2 cellular contexts compared by ENCODE assay signal in the genomic region with DNA sequence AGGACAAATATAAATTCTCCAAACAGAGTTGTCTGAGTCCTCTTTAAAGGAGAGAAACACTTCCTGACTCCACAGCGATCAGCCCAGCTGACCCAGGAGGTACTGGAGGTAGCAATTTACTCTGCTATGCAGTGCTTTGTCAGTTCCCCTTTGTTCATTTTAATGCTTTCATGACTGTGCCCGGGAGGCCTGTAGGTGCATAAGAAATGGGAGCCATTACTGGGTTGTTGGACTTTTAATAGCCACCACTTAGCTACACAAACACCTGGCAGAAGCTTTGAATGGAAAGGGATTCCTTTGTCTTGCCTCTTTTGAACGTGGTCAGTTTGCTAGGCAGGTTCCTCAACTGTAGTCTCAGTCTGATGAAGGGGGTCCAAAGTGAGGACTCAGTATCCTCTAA.
TF ChIP-seq lines count a peak whose summit lies in the region.

No MANE protein-coding gene starts in this region.

TF ChIP-seq in GM23338, 12 proteins besides CTCF, POLR2A, EP300 and RAD21 (continues in another document):
- TF ChIP-seq, protein P1, sequence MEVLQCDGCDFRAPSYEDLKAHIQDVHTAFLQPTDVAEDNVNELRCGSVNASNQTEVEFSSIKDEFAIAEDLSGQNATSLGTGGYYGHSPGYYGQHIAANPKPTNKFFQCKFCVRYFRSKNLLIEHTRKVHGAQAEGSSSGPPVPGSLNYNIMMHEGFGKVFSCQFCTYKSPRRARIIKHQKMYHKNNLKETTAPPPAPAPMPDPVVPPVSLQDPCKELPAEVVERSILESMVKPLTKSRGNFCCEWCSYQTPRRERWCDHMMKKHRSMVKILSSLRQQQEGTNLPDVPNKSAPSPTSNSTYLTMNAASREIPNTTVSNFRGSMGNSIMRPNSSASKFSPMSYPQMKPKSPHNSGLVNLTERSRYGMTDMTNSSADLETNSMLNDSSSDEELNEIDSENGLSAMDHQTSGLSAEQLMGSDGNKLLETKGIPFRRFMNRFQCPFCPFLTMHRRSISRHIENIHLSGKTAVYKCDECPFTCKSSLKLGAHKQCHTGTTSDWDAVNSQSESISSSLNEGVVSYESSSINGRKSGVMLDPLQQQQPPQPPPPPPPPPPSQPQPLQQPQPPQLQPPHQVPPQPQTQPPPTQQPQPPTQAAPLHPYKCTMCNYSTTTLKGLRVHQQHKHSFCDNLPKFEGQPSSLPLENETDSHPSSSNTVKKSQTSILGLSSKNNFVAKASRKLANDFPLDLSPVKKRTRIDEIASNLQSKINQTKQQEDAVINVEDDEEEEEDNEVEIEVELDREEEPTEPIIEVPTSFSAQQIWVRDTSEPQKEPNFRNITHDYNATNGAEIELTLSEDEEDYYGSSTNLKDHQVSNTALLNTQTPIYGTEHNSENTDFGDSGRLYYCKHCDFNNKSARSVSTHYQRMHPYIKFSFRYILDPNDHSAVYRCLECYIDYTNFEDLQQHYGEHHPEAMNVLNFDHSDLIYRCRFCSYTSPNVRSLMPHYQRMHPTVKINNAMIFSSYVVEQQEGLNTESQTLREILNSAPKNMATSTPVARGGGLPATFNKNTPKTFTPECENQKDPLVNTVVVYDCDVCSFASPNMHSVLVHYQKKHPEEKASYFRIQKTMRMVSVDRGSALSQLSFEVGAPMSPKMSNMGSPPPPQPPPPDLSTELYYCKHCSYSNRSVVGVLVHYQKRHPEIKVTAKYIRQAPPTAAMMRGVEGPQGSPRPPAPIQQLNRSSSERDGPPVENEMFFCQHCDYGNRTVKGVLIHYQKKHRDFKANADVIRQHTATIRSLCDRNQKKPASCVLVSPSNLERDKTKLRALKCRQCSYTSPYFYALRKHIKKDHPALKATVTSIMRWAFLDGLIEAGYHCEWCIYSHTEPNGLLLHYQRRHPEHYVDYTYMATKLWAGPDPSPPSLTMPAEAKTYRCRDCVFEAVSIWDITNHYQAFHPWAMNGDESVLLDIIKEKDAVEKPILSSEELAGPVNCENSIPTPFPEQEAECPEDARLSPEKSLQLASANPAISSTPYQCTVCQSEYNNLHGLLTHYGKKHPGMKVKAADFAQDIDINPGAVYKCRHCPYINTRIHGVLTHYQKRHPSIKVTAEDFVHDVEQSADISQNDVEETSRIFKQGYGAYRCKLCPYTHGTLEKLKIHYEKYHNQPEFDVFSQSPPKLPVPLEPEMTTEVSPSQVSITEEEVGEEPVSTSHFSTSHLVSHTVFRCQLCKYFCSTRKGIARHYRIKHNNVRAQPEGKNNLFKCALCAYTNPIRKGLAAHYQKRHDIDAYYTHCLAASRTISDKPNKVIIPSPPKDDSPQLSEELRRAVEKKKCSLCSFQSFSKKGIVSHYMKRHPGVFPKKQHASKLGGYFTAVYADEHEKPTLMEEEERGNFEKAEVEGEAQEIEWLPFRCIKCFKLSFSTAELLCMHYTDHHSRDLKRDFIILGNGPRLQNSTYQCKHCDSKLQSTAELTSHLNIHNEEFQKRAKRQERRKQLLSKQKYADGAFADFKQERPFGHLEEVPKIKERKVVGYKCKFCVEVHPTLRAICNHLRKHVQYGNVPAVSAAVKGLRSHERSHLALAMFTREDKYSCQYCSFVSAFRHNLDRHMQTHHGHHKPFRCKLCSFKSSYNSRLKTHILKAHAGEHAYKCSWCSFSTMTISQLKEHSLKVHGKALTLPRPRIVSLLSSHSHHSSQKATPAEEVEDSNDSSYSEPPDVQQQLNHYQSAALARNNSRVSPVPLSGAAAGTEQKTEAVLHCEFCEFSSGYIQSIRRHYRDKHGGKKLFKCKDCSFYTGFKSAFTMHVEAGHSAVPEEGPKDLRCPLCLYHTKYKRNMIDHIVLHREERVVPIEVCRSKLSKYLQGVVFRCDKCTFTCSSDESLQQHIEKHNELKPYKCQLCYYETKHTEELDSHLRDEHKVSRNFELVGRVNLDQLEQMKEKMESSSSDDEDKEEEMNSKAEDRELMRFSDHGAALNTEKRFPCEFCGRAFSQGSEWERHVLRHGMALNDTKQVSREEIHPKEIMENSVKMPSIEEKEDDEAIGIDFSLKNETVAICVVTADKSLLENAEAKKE (CRISPR knock-in tag; IDR thresholded peaks at IDR 0.05): peak; percentile 96
- TF ChIP-seq EZH2 (IDR thresholded peaks at IDR 0.05; ENCODE audit: low read depth, unreplicated experiment) (no peak), ZNF331 (CRISPR knock-in tag; IDR thresholded peaks at IDR 0.05; ENCODE audit: low read depth) (no peak), NANOG (IDR thresholded peaks at IDR 0.05; ENCODE audit: borderline replicate concordance) (peak; percentile 99), EZH2phosphoT487 (IDR thresholded peaks at IDR 0.05; ENCODE audit: unreplicated experiment) (no peak), POLR2AphosphoS5 (IDR thresholded peaks at IDR 0.05; ENCODE audit: low read depth) (0 out of 2 replicates have a peak, but pooled peaks have one; percentile 28)
- TF ChIP-seq, protein P2, sequence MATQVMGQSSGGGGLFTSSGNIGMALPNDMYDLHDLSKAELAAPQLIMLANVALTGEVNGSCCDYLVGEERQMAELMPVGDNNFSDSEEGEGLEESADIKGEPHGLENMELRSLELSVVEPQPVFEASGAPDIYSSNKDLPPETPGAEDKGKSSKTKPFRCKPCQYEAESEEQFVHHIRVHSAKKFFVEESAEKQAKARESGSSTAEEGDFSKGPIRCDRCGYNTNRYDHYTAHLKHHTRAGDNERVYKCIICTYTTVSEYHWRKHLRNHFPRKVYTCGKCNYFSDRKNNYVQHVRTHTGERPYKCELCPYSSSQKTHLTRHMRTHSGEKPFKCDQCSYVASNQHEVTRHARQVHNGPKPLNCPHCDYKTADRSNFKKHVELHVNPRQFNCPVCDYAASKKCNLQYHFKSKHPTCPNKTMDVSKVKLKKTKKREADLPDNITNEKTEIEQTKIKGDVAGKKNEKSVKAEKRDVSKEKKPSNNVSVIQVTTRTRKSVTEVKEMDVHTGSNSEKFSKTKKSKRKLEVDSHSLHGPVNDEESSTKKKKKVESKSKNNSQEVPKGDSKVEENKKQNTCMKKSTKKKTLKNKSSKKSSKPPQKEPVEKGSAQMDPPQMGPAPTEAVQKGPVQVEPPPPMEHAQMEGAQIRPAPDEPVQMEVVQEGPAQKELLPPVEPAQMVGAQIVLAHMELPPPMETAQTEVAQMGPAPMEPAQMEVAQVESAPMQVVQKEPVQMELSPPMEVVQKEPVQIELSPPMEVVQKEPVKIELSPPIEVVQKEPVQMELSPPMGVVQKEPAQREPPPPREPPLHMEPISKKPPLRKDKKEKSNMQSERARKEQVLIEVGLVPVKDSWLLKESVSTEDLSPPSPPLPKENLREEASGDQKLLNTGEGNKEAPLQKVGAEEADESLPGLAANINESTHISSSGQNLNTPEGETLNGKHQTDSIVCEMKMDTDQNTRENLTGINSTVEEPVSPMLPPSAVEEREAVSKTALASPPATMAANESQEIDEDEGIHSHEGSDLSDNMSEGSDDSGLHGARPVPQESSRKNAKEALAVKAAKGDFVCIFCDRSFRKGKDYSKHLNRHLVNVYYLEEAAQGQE (IDR thresholded peaks at IDR 0.05; ENCODE audit: unreplicated experiment): no peak
- TF ChIP-seq, protein P3, sequence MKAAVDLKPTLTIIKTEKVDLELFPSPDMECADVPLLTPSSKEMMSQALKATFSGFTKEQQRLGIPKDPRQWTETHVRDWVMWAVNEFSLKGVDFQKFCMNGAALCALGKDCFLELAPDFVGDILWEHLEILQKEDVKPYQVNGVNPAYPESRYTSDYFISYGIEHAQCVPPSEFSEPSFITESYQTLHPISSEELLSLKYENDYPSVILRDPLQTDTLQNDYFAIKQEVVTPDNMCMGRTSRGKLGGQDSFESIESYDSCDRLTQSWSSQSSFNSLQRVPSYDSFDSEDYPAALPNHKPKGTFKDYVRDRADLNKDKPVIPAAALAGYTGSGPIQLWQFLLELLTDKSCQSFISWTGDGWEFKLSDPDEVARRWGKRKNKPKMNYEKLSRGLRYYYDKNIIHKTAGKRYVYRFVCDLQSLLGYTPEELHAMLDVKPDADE (IDR thresholded peaks at IDR 0.05): 0 out of 2 replicates have a peak, but pooled peaks have one; percentile 22

TF ChIP-seq in WTC11, 78 proteins besides CTCF, POLR2A, EP300 and RAD21 (continued from another document):
- TF ChIP-seq E2F1 (CRISPR knock-in tag; IDR thresholded peaks at IDR 0.05) (no peak), TCF7 (CRISPR knock-in tag; IDR thresholded peaks at IDR 0.05; ENCODE audit: low read depth) (no peak), ZNF425 (CRISPR knock-in tag; conservative IDR thresholded peaks at IDR 0.05) (0 out of 2 replicates have a peak, but pooled peaks have one; percentile 63), PREB (CRISPR knock-in tag; IDR thresholded peaks at IDR 0.05; ENCODE audit: borderline replicate concordance) (no peak), MLX (CRISPR knock-in tag; IDR thresholded peaks at IDR 0.05) (no peak), USF1 (CRISPR knock-in tag; IDR thresholded peaks at IDR 0.05) (0 out of 2 replicates have a peak, but pooled peaks have one; percentile 14), JAZF1 (CRISPR knock-in tag; IDR thresholded peaks at IDR 0.05) (no peak), JUN (CRISPR knock-in tag; IDR thresholded peaks at IDR 0.05) (no peak)
- TF ChIP-seq, protein P4, sequence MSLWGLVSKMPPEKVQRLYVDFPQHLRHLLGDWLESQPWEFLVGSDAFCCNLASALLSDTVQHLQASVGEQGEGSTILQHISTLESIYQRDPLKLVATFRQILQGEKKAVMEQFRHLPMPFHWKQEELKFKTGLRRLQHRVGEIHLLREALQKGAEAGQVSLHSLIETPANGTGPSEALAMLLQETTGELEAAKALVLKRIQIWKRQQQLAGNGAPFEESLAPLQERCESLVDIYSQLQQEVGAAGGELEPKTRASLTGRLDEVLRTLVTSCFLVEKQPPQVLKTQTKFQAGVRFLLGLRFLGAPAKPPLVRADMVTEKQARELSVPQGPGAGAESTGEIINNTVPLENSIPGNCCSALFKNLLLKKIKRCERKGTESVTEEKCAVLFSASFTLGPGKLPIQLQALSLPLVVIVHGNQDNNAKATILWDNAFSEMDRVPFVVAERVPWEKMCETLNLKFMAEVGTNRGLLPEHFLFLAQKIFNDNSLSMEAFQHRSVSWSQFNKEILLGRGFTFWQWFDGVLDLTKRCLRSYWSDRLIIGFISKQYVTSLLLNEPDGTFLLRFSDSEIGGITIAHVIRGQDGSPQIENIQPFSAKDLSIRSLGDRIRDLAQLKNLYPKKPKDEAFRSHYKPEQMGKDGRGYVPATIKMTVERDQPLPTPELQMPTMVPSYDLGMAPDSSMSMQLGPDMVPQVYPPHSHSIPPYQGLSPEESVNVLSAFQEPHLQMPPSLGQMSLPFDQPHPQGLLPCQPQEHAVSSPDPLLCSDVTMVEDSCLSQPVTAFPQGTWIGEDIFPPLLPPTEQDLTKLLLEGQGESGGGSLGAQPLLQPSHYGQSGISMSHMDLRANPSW (CRISPR knock-in tag; conservative IDR thresholded peaks at IDR 0.05; ENCODE audit: low read depth): no peak
